ENCODE assay signal across 10 cellular contexts in genomic region chr10:99328579-99329237, GRCh38. TPM values are rescaled to one million over a fixed set of nuclear protein-coding genes. Genes with fewer than 3 reads are reported as not detected.
A peak's percentile ranks its signal among the peaks of the same experiment; 100 is the strongest.
DNase-seq lines count a peak whose midpoint lies in the region; ATAC-seq, FAIRE-seq and TF ChIP-seq lines count a peak whose summit lies in the region.
"Had no signal": no experiment of that assay in that cellular context is flagged by ENCODE, and none has a peak within 500 bp of the region (broad histone marks: within the 10 kb centered on the region; RNA-seq: fewer than 3 reads in every experiment).

No MANE protein-coding gene starts in this region.

- peak overlapping the region; percentile 83 for H3K4me2 ChIP-seq in keratinocyte (ENCODE audit: control insufficient read depth, extremely low read depth, insufficient read depth, low read depth, low read length)

- peak overlapping the region; percentile 44 for H3K4me3 Mint-ChIP-seq in activated CD4-positive, alpha-beta T cell treated with anti-CD3 and anti-CD28 coated beads, Interleukin-2, amount 10 ng/mL, durations not matched to agents 7 days and 5 days
- peak overlapping the region; percentile 49 for H3K4me3 Mint-ChIP-seq in activated CD8-positive, alpha-beta T cell treated with anti-CD3 and anti-CD28 coated beads, Interleukin-2, amount 10 ng/mL, durations not matched to agents 7 days and 5 days
- H3K4me3 Mint-ChIP-seq: central memory CD8-positive, alpha-beta T cell had no signal

- FAIRE-seq in keratinocyte (lab: Jason Lieb, UNC): no peak

- no peaks in the 10 kb centered on the region for H3K36me3 Mint-ChIP-seq in activated CD4-positive, alpha-beta T cell treated with anti-CD3 and anti-CD28 coated beads, Interleukin-2, amount 10 ng/mL, durations not matched to agents 7 days and 5 days (ENCODE audit: low read depth)
- peaks cover 5% of the 10 kb centered on the region for H3K36me3 Mint-ChIP-seq in activated CD8-positive, alpha-beta T cell treated with anti-CD3 and anti-CD28 coated beads, Interleukin-2, amount 10 ng/mL, durations not matched to agents 7 days and 5 days (ENCODE audit: low read depth)

- POLR2A ChIA-PET in activated CD4-positive, alpha-beta T cell treated with anti-CD3 and anti-CD28 coated beads, Interleukin-2, amount 10 ng/mL, durations not matched to agents 7 days and 5 days (lab: Charles Lee): interaction anchor here (0.7 kb wide), 1 partner anchor 550 kb away, joined by 3 read pairs; no protein-coding TSS in a partner anchor
- POLR2A ChIA-PET in activated CD8-positive, alpha-beta T cell treated with anti-CD3 and anti-CD28 coated beads, Interleukin-2, amount 10 ng/mL, durations not matched to agents 7 days and 5 days (lab: Charles Lee): no interaction called here

- H2AFZ ChIP-seq in keratinocyte (ENCODE audit: control insufficient read depth, low read length): peak overlapping the region; percentile 80

- H4K20me1 ChIP-seq in keratinocyte (ENCODE audit: control insufficient read depth, extremely low read depth, insufficient read depth, low read length): no peaks in the 10 kb centered on the region

- CTCF ChIA-PET in activated CD4-positive, alpha-beta T cell treated with anti-CD3 and anti-CD28 coated beads, Interleukin-2, amount 10 ng/mL, durations not matched to agents 7 days and 5 days (lab: Charles Lee): no interaction called here
- CTCF ChIA-PET in activated CD8-positive, alpha-beta T cell treated with anti-CD3 and anti-CD28 coated beads, Interleukin-2, amount 10 ng/mL, durations not matched to agents 7 days and 5 days (lab: Charles Lee): no interaction called here

- no peak for ATAC-seq in activated CD8-positive, alpha-beta T cell treated with anti-CD3 and anti-CD28 coated beads, Interleukin-2, amount 10 ng/mL, durations not matched to agents 7 days and 5 days
- no peak for ATAC-seq in HG03460 (IDR thresholded peaks at IDR 0.05; ENCODE audit: unreplicated experiment)
- no peak for ATAC-seq in mucosa of descending colon

- H3K36me3 ChIP-seq in keratinocyte (ENCODE audit: control insufficient read depth in 2 of 2, extremely low read depth in 1 of 2, insufficient read depth in 2 of 2, low read length in 2 of 2) (no peaks in the 10 kb centered on the region), mucosa of descending colon (ENCODE audit: low read depth) (no peaks in the 10 kb centered on the region)

- DNase-seq in activated CD4-positive, alpha-beta T cell treated with anti-CD3 and anti-CD28 coated beads, Interleukin-2, amount 10 ng/mL, durations not matched to agents 7 days and 5 days: no peak
- no peak for DNase-seq in activated CD4-positive, alpha-beta T cell treated with anti-CD3 and anti-CD28 coated beads, Interleukin-2, amount 50 U/mL, for 48 hours
- DNase-seq in activated CD8-positive, alpha-beta T cell treated with anti-CD3 and anti-CD28 coated beads, Interleukin-2, amount 10 ng/mL, durations not matched to agents 7 days and 5 days: no peak
- DNase-seq in keratinocyte (ENCODE audit: low read depth, low spot score) (no peak), superior temporal gyrus (ENCODE audit: extremely low spot score) (peak; percentile 52), mucosa of descending colon (no peak), SKM-1 treated with dmso at 0.1 percent for 144 hours (lab: John Stamatoyannopoulos, UW; ENCODE audit: unreplicated experiment) (no peak)
- DNase-seq: DND-41 had no signal

- peaks cover 8% of the 10 kb centered on the region for H3K4me1 ChIP-seq in keratinocyte (ENCODE audit: control insufficient read depth, extremely low read depth, insufficient read depth, low read length)
- H3K4me1 ChIP-seq in mucosa of descending colon (ENCODE audit: low read depth): peaks cover 7% of the 10 kb centered on the region

- TF ChIP-seq CTCF in keratinocyte (optimal IDR thresholded peaks at IDR 0.05 in 1 of 3, IDR thresholded peaks at IDR 0.05 in 1 of 3, conservative IDR thresholded peaks at IDR 0.05 in 1 of 3; ENCODE audit: extremely low read depth in 1 of 3, insufficient read depth in 2 of 3, low read length in 3 of 3) (no peak), mucosa of descending colon (IDR thresholded peaks at IDR 0.05) (no peak)

- H3K27me3 Mint-ChIP-seq in activated CD4-positive, alpha-beta T cell treated with anti-CD3 and anti-CD28 coated beads, Interleukin-2, amount 10 ng/mL, durations not matched to agents 7 days and 5 days: peaks cover 34% of the 10 kb centered on the region
- H3K27me3 Mint-ChIP-seq in activated CD8-positive, alpha-beta T cell treated with anti-CD3 and anti-CD28 coated beads, Interleukin-2, amount 10 ng/mL, durations not matched to agents 7 days and 5 days (ENCODE audit: low read depth): peaks cover 31% of the 10 kb centered on the region

- peaks cover 12% of the 10 kb centered on the region for H3K4me1 Mint-ChIP-seq in activated CD4-positive, alpha-beta T cell treated with anti-CD3 and anti-CD28 coated beads, Interleukin-2, amount 10 ng/mL, durations not matched to agents 7 days and 5 days
- H3K4me1 Mint-ChIP-seq in activated CD8-positive, alpha-beta T cell treated with anti-CD3 and anti-CD28 coated beads, Interleukin-2, amount 10 ng/mL, durations not matched to agents 7 days and 5 days (ENCODE audit: low read depth): peaks cover 5% of the 10 kb centered on the region
- H3K4me1 Mint-ChIP-seq: central memory CD8-positive, alpha-beta T cell had no signal

- H3K9me3 Mint-ChIP-seq in activated CD4-positive, alpha-beta T cell treated with anti-CD3 and anti-CD28 coated beads, Interleukin-2, amount 10 ng/mL, durations not matched to agents 7 days and 5 days: no peaks in the 10 kb centered on the region
- H3K9me3 Mint-ChIP-seq in activated CD8-positive, alpha-beta T cell treated with anti-CD3 and anti-CD28 coated beads, Interleukin-2, amount 10 ng/mL, durations not matched to agents 7 days and 5 days (ENCODE audit: insufficient read depth): no peaks in the 10 kb centered on the region
- H3K9me3 Mint-ChIP-seq: central memory CD8-positive, alpha-beta T cell had no signal

- H3K27me3 ChIP-seq in keratinocyte (ENCODE audit: control insufficient read depth, extremely low read depth, insufficient read depth, low read length): peaks cover 14% of the 10 kb centered on the region

- intact Hi-C loops in mucosa of descending colon (cut with DNase I, micrococcal nuclease): no loop called here

- no peaks in the 10 kb centered on the region for H3K9me1 ChIP-seq in keratinocyte (ENCODE audit: control insufficient read depth, extremely low read depth, insufficient read depth, low read length)

- dilution Hi-C loops in keratinocyte (cut with MboI; ENCODE audit: extremely low pct_ligation_motif_present, low sequenced_read_pairs): no loop called here

- H3K27ac Mint-ChIP-seq in activated CD4-positive, alpha-beta T cell treated with anti-CD3 and anti-CD28 coated beads, Interleukin-2, amount 10 ng/mL, durations not matched to agents 7 days and 5 days: no peak overlapping the region
- H3K27ac Mint-ChIP-seq in activated CD8-positive, alpha-beta T cell treated with anti-CD3 and anti-CD28 coated beads, Interleukin-2, amount 10 ng/mL, durations not matched to agents 7 days and 5 days: no peak overlapping the region

- no peak overlapping the region for H3K27ac ChIP-seq in keratinocyte (ENCODE audit: control insufficient read depth, insufficient read depth, low read length)

- H3K9me3 ChIP-seq in keratinocyte (ENCODE audit: control insufficient read depth, low read depth, low read length) (no peaks in the 10 kb centered on the region), mucosa of descending colon (no peaks in the 10 kb centered on the region)

- no peak overlapping the region for H3K9ac ChIP-seq in keratinocyte (ENCODE audit: control insufficient read depth, extremely low read depth, insufficient read depth, low read length)

- H3K4me3 ChIP-seq in keratinocyte (ENCODE audit: control insufficient read depth in 2 of 3, extremely low read depth in 1 of 3, insufficient read depth in 2 of 3, low read depth in 1 of 3, low read length in 3 of 3) (peak overlapping the region; percentile 50 to 66 (median 56)), mucosa of descending colon (no peak overlapping the region)

- H3K79me2 ChIP-seq in keratinocyte (ENCODE audit: control insufficient read depth, insufficient read depth, low read length): no peaks in the 10 kb centered on the region

RNA-seq across cellular contexts. Expression of gene CNNM1, which starts 0.4 kb away (rescaled TPM):
- under 1 TPM; 0.54 to 0.57 TPM for total RNA-seq in activated CD4-positive, alpha-beta T cell treated with anti-CD3 and anti-CD28 coated beads, Interleukin-2, amount 10 ng/mL, durations not matched to agents 7 days and 5 days
- total RNA-seq in activated CD8-positive, alpha-beta T cell treated with anti-CD3 and anti-CD28 coated beads, Interleukin-2, amount 10 ng/mL, durations not matched to agents 7 days and 5 days: under 1 TPM; 0.13 to 0.23 TPM
- 0.62 to 1.3 TPM (median 0.83 TPM) in 3 replicates for polyA plus RNA-seq in keratinocyte
- 0.29 TPM for polyA plus RNA-seq in keratinocyte (2011; ENCODE audit: low read depth)
- polyA plus RNA-seq in keratinocyte (2011; cell fraction: cytosol; rRNA removed): 0.47 and 0.61 TPM in 2 replicates
- polyA plus RNA-seq in keratinocyte (2011; cell fraction: nucleus; rRNA removed): 2.8 and 2.9 TPM in 2 replicates
- polyA plus RNA-seq in keratinocyte (2012; ENCODE audit: low replicate concordance): 0.49 and 0.55 TPM in 2 replicates
- 0.49 to 2.1 TPM (median 0.86 TPM) in 3 replicates for polyA minus RNA-seq in keratinocyte
- 0.77 TPM for polyA minus RNA-seq in keratinocyte (2011; cell fraction: cytosol; rRNA and poly(A)+ RNA removed)
- 3.9 and 5.0 TPM in 2 replicates for polyA minus RNA-seq in keratinocyte (2011; cell fraction: nucleus; rRNA and poly(A)+ RNA removed)
- total RNA-seq in mucosa of descending colon: 1 to 10 TPM in 1 of 3 donors, under 1 TPM in 2; 0.24 to 1.2 (median 0.38) TPM
